In genomic region chr14:81169267-81169666, GRCh38 we compare ENCODE assay signal across 8 cellular contexts. TPM values are rescaled to one million over a fixed set of nuclear protein-coding genes. Genes with fewer than 3 reads are reported as not detected.
DNase-seq lines count a peak whose midpoint lies in the region; ATAC-seq and TF ChIP-seq lines count a peak whose summit lies in the region.

No MANE protein-coding gene starts in this region.

- H3K27me3 Mint-ChIP-seq in activated T-helper 2 cell treated with anti-CD3 and anti-CD28 coated beads, Interferon-gamma antibody, Interleukin-2, Interleukin-4, amounts not matched to agents 10 μg/mL and 5 μg/mL and 100 μg/mL, durations not matched to agents 14 hours and 24 hours and 36 hours (ENCODE audit: low read depth) = no peaks in the 10 kb centered on the region
- H3K27me3 Mint-ChIP-seq in stimulated activated memory B cell treated with anti-CD40 and anti-IgM and Interleukin-4, amounts not matched to agents 10 μg/mL and 1 μg/mL and 100 μg/mL, for 72 hours = no peaks in the 10 kb centered on the region

- CTCF ChIA-PET in HEK293T (lab: Yijun Ruan, JAX) = interaction anchor here (1.2 kb wide), 1 partner anchor 226 kb away, joined by 5 read pairs; no protein-coding TSS in a partner anchor

- H3K27me3 ChIP-seq in HL-60 (ENCODE audit: insufficient read depth, poor library complexity, severe bottlenecking) (no peaks in the 10 kb centered on the region), iPS-20b (ENCODE audit: insufficient read depth, low read length) (no peaks in the 10 kb centered on the region)

- H3K36me3 ChIP-seq in iPS-20b (ENCODE audit: insufficient read depth, low read depth, low read length) = no peaks in the 10 kb centered on the region

- no peak overlapping the region for H3K4me3 ChIP-seq in HL-60 (replicated peaks; ENCODE audit: insufficient read depth, low read length)
- H3K4me3 ChIP-seq in iPS-20b (ENCODE audit: low read length) = peak overlapping the region; percentile 91; the same call in 1 of the 2 replicates

- no peaks in the 10 kb centered on the region for H3K9me3 ChIP-seq in iPS-20b (ENCODE audit: insufficient read depth, low read depth, low read length)

- peak overlapping the region; percentile 86 for H3K4me3 Mint-ChIP-seq in activated T-helper 2 cell treated with anti-CD3 and anti-CD28 coated beads, Interferon-gamma antibody, Interleukin-2, Interleukin-4, amounts not matched to agents 10 μg/mL and 5 μg/mL and 100 μg/mL, durations not matched to agents 14 hours and 24 hours and 36 hours (ENCODE audit: low read depth)
- H3K4me3 Mint-ChIP-seq in stimulated activated memory B cell treated with anti-CD40 and anti-IgM and Interleukin-4, amounts not matched to agents 10 μg/mL and 1 μg/mL and 100 μg/mL, for 72 hours = peak overlapping the region; percentile 89

- TF ChIP-seq CTCF in HL-60 (IDR thresholded peaks at IDR 0.05; ENCODE audit: insufficient read depth, low read length) = no peak

- DNase-seq in HL-60 (ENCODE audit: low read depth in 1 of 2, low spot score in 1 of 2) (no peak), cerebellar cortex (ENCODE audit: low spot score) (no peak), HEK293T (ENCODE audit: extremely low spot score) (no peak), LoVo (ENCODE audit: low spot score) (no peak)
- DNase-seq in activated T-helper 2 cell treated with anti-CD3 and anti-CD28 coated beads, Interferon-gamma antibody, Interleukin-2, Interleukin-4, amounts not matched to agents 10 μg/mL and 5 μg/mL and 100 μg/mL, durations not matched to agents 14 hours and 24 hours and 36 hours (ENCODE audit: low spot score) = no peak

- no peaks in the 10 kb centered on the region; the same call in 1 of the 2 replicates for H3K4me1 ChIP-seq in iPS-20b (ENCODE audit: insufficient read depth, low read length)

- POLR2A ChIA-PET in HEK293T (lab: Yijun Ruan, JAX) = no interaction called here

- H3K9ac ChIP-seq in iPS-20b (ENCODE audit: low read depth, low read length) = no peak overlapping the region

- H3K9me3 Mint-ChIP-seq in activated T-helper 2 cell treated with anti-CD3 and anti-CD28 coated beads, Interferon-gamma antibody, Interleukin-2, Interleukin-4, amounts not matched to agents 10 μg/mL and 5 μg/mL and 100 μg/mL, durations not matched to agents 14 hours and 24 hours and 36 hours = no peaks in the 10 kb centered on the region
- no peaks in the 10 kb centered on the region for H3K9me3 Mint-ChIP-seq in stimulated activated memory B cell treated with anti-CD40 and anti-IgM and Interleukin-4, amounts not matched to agents 10 μg/mL and 1 μg/mL and 100 μg/mL, for 72 hours

- ATAC-seq in stimulated activated memory B cell treated with anti-CD40 and anti-IgM and Interleukin-4, amounts not matched to agents 10 μg/mL and 1 μg/mL and 100 μg/mL, for 72 hours = no peak
- ATAC-seq in HG03135 (IDR thresholded peaks at IDR 0.05; ENCODE audit: unreplicated experiment) = no peak

- peaks cover 46% of the 10 kb centered on the region for H3K4me1 Mint-ChIP-seq in activated T-helper 2 cell treated with anti-CD3 and anti-CD28 coated beads, Interferon-gamma antibody, Interleukin-2, Interleukin-4, amounts not matched to agents 10 μg/mL and 5 μg/mL and 100 μg/mL, durations not matched to agents 14 hours and 24 hours and 36 hours (ENCODE audit: low read depth)
- peaks cover 52% of the 10 kb centered on the region for H3K4me1 Mint-ChIP-seq in stimulated activated memory B cell treated with anti-CD40 and anti-IgM and Interleukin-4, amounts not matched to agents 10 μg/mL and 1 μg/mL and 100 μg/mL, for 72 hours

- intact Hi-C loops in activated T-helper 2 cell treated with anti-CD3 and anti-CD28 coated beads, Interferon-gamma antibody, Interleukin-2, Interleukin-4, amounts not matched to agents 10 μg/mL and 5 μg/mL and 100 μg/mL, durations not matched to agents 14 hours and 24 hours and 36 hours (cut with micrococcal nuclease) = no loop called here

- H3K27ac ChIP-seq in HL-60 (replicated peaks) = peak overlapping the region; percentile 85
- no peak overlapping the region for H3K27ac ChIP-seq in iPS-20b (ENCODE audit: low read length)

- H3K27ac Mint-ChIP-seq in activated T-helper 2 cell treated with anti-CD3 and anti-CD28 coated beads, Interferon-gamma antibody, Interleukin-2, Interleukin-4, amounts not matched to agents 10 μg/mL and 5 μg/mL and 100 μg/mL, durations not matched to agents 14 hours and 24 hours and 36 hours = peak overlapping the region; percentile 97
- H3K27ac Mint-ChIP-seq in stimulated activated memory B cell treated with anti-CD40 and anti-IgM and Interleukin-4, amounts not matched to agents 10 μg/mL and 1 μg/mL and 100 μg/mL, for 72 hours = peak overlapping the region; percentile 94

- no peaks in the 10 kb centered on the region for H3K36me3 Mint-ChIP-seq in activated T-helper 2 cell treated with anti-CD3 and anti-CD28 coated beads, Interferon-gamma antibody, Interleukin-2, Interleukin-4, amounts not matched to agents 10 μg/mL and 5 μg/mL and 100 μg/mL, durations not matched to agents 14 hours and 24 hours and 36 hours (ENCODE audit: low read depth)
- no peaks in the 10 kb centered on the region for H3K36me3 Mint-ChIP-seq in stimulated activated memory B cell treated with anti-CD40 and anti-IgM and Interleukin-4, amounts not matched to agents 10 μg/mL and 1 μg/mL and 100 μg/mL, for 72 hours

TF ChIP-seq in HEK293T, 16 proteins besides CTCF, POLR2A, EP300 and RAD21:
- no peak for TF ChIP-seq ZNF384 (IDR thresholded peaks at IDR 0.05)
- TF ChIP-seq FOXA1 (IDR thresholded peaks at IDR 0.05) = no peak
- TF ChIP-seq SUZ12 (IDR thresholded peaks at IDR 0.05) = no peak
- TF ChIP-seq CTBP1 (IDR thresholded peaks at IDR 0.05; ENCODE audit: borderline replicate concordance) = no peak
- TF ChIP-seq NFRKB (IDR thresholded peaks at IDR 0.05) = no peak
- no peak for TF ChIP-seq ARNT (IDR thresholded peaks at IDR 0.05)
- TF ChIP-seq SP1 (IDR thresholded peaks at IDR 0.05) = no peak
- TF ChIP-seq HDGF (IDR thresholded peaks at IDR 0.05; ENCODE audit: borderline replicate concordance) = no peak
- TF ChIP-seq L3MBTL2 (conservative IDR thresholded peaks at IDR 0.05) = no peak

RNA-seq across cellular contexts. Expression of gene GTF2A1, which starts 51.5 kb away (rescaled TPM):
- total RNA-seq in activated T-helper 2 cell treated with anti-CD3 and anti-CD28 coated beads, Interferon-gamma antibody, Interleukin-2, Interleukin-4, amounts not matched to agents 10 μg/mL and 5 μg/mL and 100 μg/mL, durations not matched to agents 14 hours and 24 hours and 36 hours = 41.2 and 45.1 TPM in 2 replicates
